1 cellular context compared by ENCODE assay signal in the genomic region with DNA sequence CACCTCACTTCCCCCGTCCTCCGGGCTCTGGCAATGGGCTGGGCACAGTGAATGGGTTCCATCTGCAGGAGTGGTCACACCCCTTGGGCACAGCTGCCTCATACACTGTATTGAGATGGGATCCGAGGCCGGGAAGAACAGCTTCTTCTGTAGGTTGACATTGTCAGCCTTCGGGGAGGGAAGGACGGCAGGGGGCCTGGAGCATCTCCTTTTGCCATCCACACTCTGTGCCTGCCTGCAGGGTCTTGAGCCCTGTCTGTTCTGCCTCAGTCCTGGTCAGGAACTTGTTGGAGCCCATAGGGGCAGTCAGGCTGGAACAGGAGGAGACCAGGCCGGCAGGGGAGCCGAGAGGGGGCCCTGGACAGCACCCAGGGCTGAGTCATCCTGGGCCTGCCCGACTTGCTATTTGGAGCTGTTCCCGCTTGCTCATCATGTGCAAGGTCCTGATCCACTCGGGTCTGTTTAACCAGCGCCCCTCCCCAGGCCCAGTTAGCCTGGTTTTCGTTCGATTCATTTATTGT.
TF ChIP-seq lines count a peak whose summit lies in the region.

No MANE protein-coding gene starts in this region.

TF ChIP-seq in WTC11, 78 proteins besides CTCF, POLR2A, EP300 and RAD21 (continued from another document):
- TF ChIP-seq AFF4 (CRISPR knock-in tag; IDR thresholded peaks at IDR 0.05; ENCODE audit: borderline replicate concordance) (no peak), OVOL2 (CRISPR knock-in tag; IDR thresholded peaks at IDR 0.05; ENCODE audit: borderline replicate concordance) (no peak), PREB (CRISPR knock-in tag; IDR thresholded peaks at IDR 0.05; ENCODE audit: borderline replicate concordance) (no peak)
- TF ChIP-seq, protein P1, sequence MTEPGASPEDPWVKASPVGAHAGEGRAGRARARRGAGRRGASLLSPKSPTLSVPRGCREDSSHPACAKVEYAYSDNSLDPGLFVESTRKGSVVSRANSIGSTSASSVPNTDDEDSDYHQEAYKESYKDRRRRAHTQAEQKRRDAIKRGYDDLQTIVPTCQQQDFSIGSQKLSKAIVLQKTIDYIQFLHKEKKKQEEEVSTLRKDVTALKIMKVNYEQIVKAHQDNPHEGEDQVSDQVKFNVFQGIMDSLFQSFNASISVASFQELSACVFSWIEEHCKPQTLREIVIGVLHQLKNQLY (CRISPR knock-in tag; IDR thresholded peaks at IDR 0.05): no peak
- TF ChIP-seq, protein P2, sequence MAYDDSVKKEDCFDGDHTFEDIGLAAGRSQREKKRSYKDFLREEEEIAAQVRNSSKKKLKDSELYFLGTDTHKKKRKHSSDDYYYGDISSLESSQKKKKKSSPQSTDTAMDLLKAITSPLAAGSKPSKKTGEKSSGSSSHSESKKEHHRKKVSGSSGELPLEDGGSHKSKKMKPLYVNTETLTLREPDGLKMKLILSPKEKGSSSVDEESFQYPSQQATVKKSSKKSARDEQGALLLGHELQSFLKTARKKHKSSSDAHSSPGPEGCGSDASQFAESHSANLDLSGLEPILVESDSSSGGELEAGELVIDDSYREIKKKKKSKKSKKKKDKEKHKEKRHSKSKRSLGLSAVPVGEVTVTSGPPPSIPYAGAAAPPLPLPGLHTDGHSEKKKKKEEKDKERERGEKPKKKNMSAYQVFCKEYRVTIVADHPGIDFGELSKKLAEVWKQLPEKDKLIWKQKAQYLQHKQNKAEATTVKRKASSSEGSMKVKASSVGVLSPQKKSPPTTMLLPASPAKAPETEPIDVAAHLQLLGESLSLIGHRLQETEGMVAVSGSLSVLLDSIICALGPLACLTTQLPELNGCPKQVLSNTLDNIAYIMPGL (CRISPR knock-in tag; IDR thresholded peaks at IDR 0.05): no peak
